In genomic region chr13:97249797-97250495, GRCh38 we compare ENCODE assay signal across 13 cellular contexts. TPM values are rescaled to one million over a fixed set of nuclear protein-coding genes. Genes with fewer than 3 reads are reported as not detected.
DNase-seq lines count a peak whose midpoint lies in the region; ATAC-seq and TF ChIP-seq lines count a peak whose summit lies in the region.
"Had no signal": no experiment of that assay in that cellular context is flagged by ENCODE, and none has a peak within 500 bp of the region (broad histone marks: within the 10 kb centered on the region; RNA-seq: fewer than 3 reads in every experiment).

No MANE protein-coding gene starts in this region.

- CTCF ChIA-PET in IMR-90 (lab: Yijun Ruan, JAX), result interaction anchor here (0.8 to 1.0 kb wide), 4 partner anchors 24 to 141 kb away, joined by 3 to 5 read pairs (median 3); no protein-coding TSS in a partner anchor
- CTCF ChIA-PET in activated CD4-positive, alpha-beta memory T cell treated with anti-CD3 and anti-CD28 coated beads, Interleukin-2, amount 10 ng/mL, durations not matched to agents 7 days and 5 days (lab: Charles Lee), result interaction anchor here (1.4 to 2.4 kb wide), 2 partner anchors 9 to 15 kb away, joined by 4 to 10 read pairs; no protein-coding TSS in a partner anchor

- H2BK20ac ChIP-seq in IMR-90 (ENCODE audit: low read depth, low read length), result peak overlapping the region; percentile 40; the same call in 1 of the 2 replicates

- no peaks in the 10 kb centered on the region for H3K9me3 Mint-ChIP-seq in activated CD4-positive, alpha-beta memory T cell treated with anti-CD3 and anti-CD28 coated beads, Interleukin-2, amount 10 ng/mL, durations not matched to agents 7 days and 5 days
- no peaks in the 10 kb centered on the region for H3K9me3 Mint-ChIP-seq in activated T-cell treated with anti-CD3 and anti-CD28 coated beads, Interleukin-2, amount 50 U/mL, for 24 hours
- H3K9me3 Mint-ChIP-seq: dendritic cell treated with granulocyte-macrophage colony-stimulating factor and Interleukin-4, amounts not matched to agents 40 ng/mL and 50 ng/mL, for 4 days; H9; naive B cell; stimulated activated naive B cell treated with anti-CD40 and anti-IgM and Interleukin-4, amounts not matched to agents 10 μg/mL and 1 μg/mL and 100 μg/mL, for 72 hours had no signal

- peak overlapping the region; percentile 31 to 73; a peak in 3 of 4 replicates for H4K8ac ChIP-seq in IMR-90 (ENCODE audit: low read depth in 2 of 2, low read length in 2 of 2)

- POLR2A ChIA-PET in IMR-90 (lab: Charles Lee; ENCODE audit: unreplicated experiment), result no interaction called here
- POLR2A ChIA-PET in activated CD4-positive, alpha-beta memory T cell treated with anti-CD3 and anti-CD28 coated beads, Interleukin-2, amount 10 ng/mL, durations not matched to agents 7 days and 5 days (lab: Charles Lee), result interaction anchor here (1.1 to 1.2 kb wide), 2 partner anchors 11 to 28 kb away, joined by 3 read pairs; partner anchors contain the start of gene MBNL2

- peaks cover 17% of the 10 kb centered on the region for H3K4me1 ChIP-seq in IMR-90 (ENCODE audit: control insufficient read depth, insufficient read depth, low read length)
- peaks cover 34 to 48% of the 10 kb centered on the region in 2 donors for H3K4me1 ChIP-seq in left lung
- H3K4me1 ChIP-seq in stomach, result peaks cover 32 to 81% (median 57%) of the 10 kb centered on the region in 4 donors

- no TSS peak for BruUV-seq in IMR-90 (replicated peaks; lab: Mats Ljungman, UMichigan)

- no peak overlapping the region for H3K4me3 Mint-ChIP-seq in activated CD4-positive, alpha-beta memory T cell treated with anti-CD3 and anti-CD28 coated beads, Interleukin-2, amount 10 ng/mL, durations not matched to agents 7 days and 5 days
- no peak overlapping the region for H3K4me3 Mint-ChIP-seq in activated T-cell treated with anti-CD3 and anti-CD28 coated beads, Interleukin-2, amount 50 U/mL, for 24 hours
- H3K4me3 Mint-ChIP-seq: dendritic cell treated with granulocyte-macrophage colony-stimulating factor and Interleukin-4, amounts not matched to agents 40 ng/mL and 50 ng/mL, for 4 days; H9; naive B cell; stimulated activated naive B cell treated with anti-CD40 and anti-IgM and Interleukin-4, amounts not matched to agents 10 μg/mL and 1 μg/mL and 100 μg/mL, for 72 hours had no signal

- no peak for TF ChIP-seq EP300 in stomach (IDR thresholded peaks at IDR 0.05)

- peak overlapping the region; percentile 16; the same call in 1 of the 2 replicates for H4K5ac ChIP-seq in IMR-90 (ENCODE audit: low read depth, low read length)

- H3K56ac ChIP-seq in IMR-90 (ENCODE audit: extremely low read depth, insufficient read depth, low read length), result peak overlapping the region; percentile 51

- TF ChIP-seq RAD21 in IMR-90 (IDR thresholded peaks at IDR 0.05; ENCODE audit: low read length), result no peak

- H2BK5ac ChIP-seq in IMR-90 (ENCODE audit: low read depth, low read length, poor library complexity, severe bottlenecking), result peak overlapping the region; percentile 17

- no peak for TF ChIP-seq CTCF in IMR-90 (conservative IDR thresholded peaks at IDR 0.05; ENCODE audit: low read depth, low read length)
- TF ChIP-seq CTCF in left lung (IDR thresholded peaks at IDR 0.05), result no peak
- TF ChIP-seq CTCF in stomach (IDR thresholded peaks at IDR 0.05), result no peak

- DNase-seq in IMR-90 (no peak), left lung (no peak), stomach (no peak), hepatic stellate cell (ENCODE audit: low spot score) (no peak), NCI-H2029 treated with DMSO at 0.1 percent for 48 hours (lab: John Stamatoyannopoulos, UW) (no peak)
- DNase-seq in activated CD4-positive, alpha-beta memory T cell treated with anti-CD3 and anti-CD28 coated beads, Interleukin-2, amount 10 ng/mL, durations not matched to agents 7 days and 5 days, result no peak
- DNase-seq in activated T-cell treated with anti-CD3 and anti-CD28 coated beads, Interleukin-2, amount 50 U/mL, for 24 hours, result no peak
- DNase-seq: H9; naive B cell; stimulated activated naive B cell treated with anti-CD40 and anti-IgM and Interleukin-4, amounts not matched to agents 10 μg/mL and 1 μg/mL and 100 μg/mL, for 72 hours had no signal

- peak overlapping the region; percentile 62 for H3K9ac ChIP-seq in IMR-90 (ENCODE audit: low read depth, low read length)
- H3K9ac ChIP-seq: KMS-11 had no signal

- no peak overlapping the region for H3K27ac Mint-ChIP-seq in activated CD4-positive, alpha-beta memory T cell treated with anti-CD3 and anti-CD28 coated beads, Interleukin-2, amount 10 ng/mL, durations not matched to agents 7 days and 5 days
- H3K27ac Mint-ChIP-seq in activated T-cell treated with anti-CD3 and anti-CD28 coated beads, Interleukin-2, amount 50 U/mL, for 24 hours, result no peak overlapping the region
- H3K27ac Mint-ChIP-seq: dendritic cell treated with granulocyte-macrophage colony-stimulating factor and Interleukin-4, amounts not matched to agents 40 ng/mL and 50 ng/mL, for 4 days; H9; stimulated activated naive B cell treated with anti-CD40 and anti-IgM and Interleukin-4, amounts not matched to agents 10 μg/mL and 1 μg/mL and 100 μg/mL, for 72 hours had no signal

- H2BK120ac ChIP-seq in IMR-90 (ENCODE audit: low read depth, low read length), result peak overlapping the region; percentile 45

- H2AK9ac ChIP-seq in IMR-90 (replicated peaks; ENCODE audit: low read depth, low read length, poor library complexity), result no peak overlapping the region

- WGBS in IMR-90 (ENCODE audit: extremely low coverage in 2 of 2, insufficient read length in 1 of 2), 2 experiments, result no CpG with 5 or more reads among the region's 3 CpGs
- WGBS in stomach, 5 donors, result 35 to 63% (median 47%) methylated on average over 3 of the region's 3 CpGs

- peak overlapping the region; percentile 62; the same call in 1 of the 2 replicates for H3K14ac ChIP-seq in IMR-90 (replicated peaks; ENCODE audit: low read depth, low read length)

- no peak for ATAC-seq in IMR-90 (ENCODE audit: low read depth)
- ATAC-seq in left lung, result no peak
- ATAC-seq: stimulated activated naive B cell treated with anti-CD40 and anti-IgM and Interleukin-4, amounts not matched to agents 10 μg/mL and 1 μg/mL and 100 μg/mL, for 72 hours had no signal

- peak overlapping the region; percentile 77; the same call in 1 of the 2 replicates for H3K23ac ChIP-seq in IMR-90 (ENCODE audit: low read depth, low read length)

- H3K4me1 Mint-ChIP-seq in activated CD4-positive, alpha-beta memory T cell treated with anti-CD3 and anti-CD28 coated beads, Interleukin-2, amount 10 ng/mL, durations not matched to agents 7 days and 5 days, result peaks cover 14% of the 10 kb centered on the region
- H3K4me1 Mint-ChIP-seq in activated T-cell treated with anti-CD3 and anti-CD28 coated beads, Interleukin-2, amount 50 U/mL, for 24 hours (ENCODE audit: low read depth), result peaks cover 28% of the 10 kb centered on the region

- H3K79me1 ChIP-seq in IMR-90 (ENCODE audit: low read depth in 1 of 2, low read length in 2 of 2), result peaks cover 7 to 45% of the 10 kb centered on the region in 2 experiments; a peak in 2 of 4 replicates

- in situ Hi-C loops in IMR-90 (cut with MboI; ENCODE audit: low sequenced_read_pairs), result no loop called here

- H3K36me3 Mint-ChIP-seq in activated CD4-positive, alpha-beta memory T cell treated with anti-CD3 and anti-CD28 coated beads, Interleukin-2, amount 10 ng/mL, durations not matched to agents 7 days and 5 days (ENCODE audit: low read depth), result no peaks in the 10 kb centered on the region
- H3K36me3 Mint-ChIP-seq in activated T-cell treated with anti-CD3 and anti-CD28 coated beads, Interleukin-2, amount 50 U/mL, for 24 hours (ENCODE audit: low read depth), result peaks cover 4% of the 10 kb centered on the region
- H3K36me3 Mint-ChIP-seq: naive B cell had no signal

- peak overlapping the region; percentile 94 for H3K4me2 ChIP-seq in IMR-90 (ENCODE audit: low read depth, low read length)
- H3K4me2 ChIP-seq: KMS-11 had no signal

- H2AFZ ChIP-seq in IMR-90 (replicated peaks; ENCODE audit: low read length, poor library complexity), result no peak overlapping the region

- H3K27me3 Mint-ChIP-seq in activated CD4-positive, alpha-beta memory T cell treated with anti-CD3 and anti-CD28 coated beads, Interleukin-2, amount 10 ng/mL, durations not matched to agents 7 days and 5 days, result no peaks in the 10 kb centered on the region
- H3K27me3 Mint-ChIP-seq in activated T-cell treated with anti-CD3 and anti-CD28 coated beads, Interleukin-2, amount 50 U/mL, for 24 hours, result no peaks in the 10 kb centered on the region
- H3K27me3 Mint-ChIP-seq: dendritic cell treated with granulocyte-macrophage colony-stimulating factor and Interleukin-4, amounts not matched to agents 40 ng/mL and 50 ng/mL, for 4 days; naive B cell; stimulated activated naive B cell treated with anti-CD40 and anti-IgM and Interleukin-4, amounts not matched to agents 10 μg/mL and 1 μg/mL and 100 μg/mL, for 72 hours had no signal

- H3K4me3 ChIP-seq in IMR-90 (ENCODE audit: insufficient read depth, low read depth, low read length) (peak overlapping the region; percentile 9; the same call in 1 of the 2 replicates), left lung (no peak overlapping the region), stomach (peak overlapping the region in 1 of 4 donors; percentile 1)

- no peaks in the 10 kb centered on the region for H3K27me3 ChIP-seq in IMR-90 (ENCODE audit: control insufficient read depth, insufficient read depth, low read length)
- H3K27me3 ChIP-seq in left lung, result no peaks in the 10 kb centered on the region
- no peaks in the 10 kb centered on the region for H3K27me3 ChIP-seq in stomach

- TF ChIP-seq POLR2A in IMR-90 (IDR thresholded peaks at IDR 0.05; ENCODE audit: low read depth, low read length), result no peak
- TF ChIP-seq POLR2A in stomach (IDR thresholded peaks at IDR 0.05), result no peak

- peaks cover 9% of the 10 kb centered on the region for H3K9me1 ChIP-seq in IMR-90 (ENCODE audit: insufficient read depth, low read length)

- peak overlapping the region; percentile 69; the same call in 1 of the 2 replicates for H3K18ac ChIP-seq in IMR-90 (ENCODE audit: low read depth, low read length)

- peak overlapping the region; percentile 68 for H4K91ac ChIP-seq in IMR-90 (ENCODE audit: insufficient read depth, low read depth, low read length)

- peak overlapping the region; percentile 87 for H3K27ac ChIP-seq in IMR-90 (ENCODE audit: insufficient read depth, low read length)
- H3K27ac ChIP-seq in cingulate gyrus (ENCODE audit: low read depth, low read length), result peak overlapping the region; percentile 65
- peak overlapping the region; percentile 45 to 76 for H3K27ac ChIP-seq in left lung
- H3K27ac ChIP-seq in stomach, result peak overlapping the region in 4 of 5 donors; percentile 25 to 73 (median 51)
- H3K27ac ChIP-seq: KMS-11 had no signal

- peak overlapping the region; percentile 19; the same call in 1 of the 2 replicates for H3K4ac ChIP-seq in IMR-90 (ENCODE audit: low read depth, low read length)

- H3K9me3 ChIP-seq in IMR-90 (ENCODE audit: control insufficient read depth, insufficient read depth, low read length) (no peaks in the 10 kb centered on the region), left lung (no peaks in the 10 kb centered on the region), stomach (no peaks in the 10 kb centered on the region)

- peaks cover 20% of the 10 kb centered on the region; the same call in 1 of the 2 replicates for H4K20me1 ChIP-seq in IMR-90 (ENCODE audit: insufficient read depth, low read length)

- H2BK15ac ChIP-seq in IMR-90 (ENCODE audit: low read depth, low read length), result no peak overlapping the region

- intact Hi-C loops in IMR-90 (cut with micrococcal nuclease) (no loop called here), left lung (cut with DNase I) (no loop called here), stomach (cut with DNase I; ENCODE audit: low total_unique reads) (no loop called here)

- H2AK5ac ChIP-seq in IMR-90 (ENCODE audit: low read depth, low read length), result peak overlapping the region; percentile 7; the same call in 1 of the 2 replicates

- no peaks in the 10 kb centered on the region for H3K36me3 ChIP-seq in IMR-90 (ENCODE audit: control insufficient read depth, insufficient read depth, low read length)
- no peaks in the 10 kb centered on the region for H3K36me3 ChIP-seq in left lung
- no peaks in the 10 kb centered on the region for H3K36me3 ChIP-seq in stomach

- dilution Hi-C loops in IMR-90 (cut with HindIII; ENCODE audit: low sequenced_read_pairs, unreplicated experiment), result no loop called here

RNA-seq across cellular contexts. Expression of gene MBNL2, which starts 27.8 kb away (rescaled TPM):
- total RNA-seq in IMR-90 (2012; rRNA removed) (103 and 126 TPM in 2 replicates), left lung (10 to 100 TPM; 75.9 to 86.3 TPM), stomach (10 to 100 TPM; 23.9 to 74.5 (median 50.0) TPM)
- polyA plus RNA-seq in IMR-90 (2012; rRNA removed) (24.8 and 26.9 TPM in 2 replicates), stomach (10 to 100 TPM in 2 of 3 donors, 1 to 10 TPM in 1; 8.3 to 17.6 (median 15.9) TPM)
- polyA plus RNA-seq in IMR-90 (2012; cell fraction: cytosol; rRNA removed), result 8.1 and 11.6 TPM in 2 replicates
- polyA plus RNA-seq in IMR-90 (2012; cell fraction: nucleus; rRNA removed; ENCODE audit: low replicate concordance), result 9.4 and 35.9 TPM in 2 replicates
- 10 to 100 TPM; 18.0 to 18.8 TPM for total RNA-seq in activated CD4-positive, alpha-beta memory T cell treated with anti-CD3 and anti-CD28 coated beads, Interleukin-2, amount 10 ng/mL, durations not matched to agents 7 days and 5 days
